In genomic region chr5:33969572-33970452, GRCh38 we compare ENCODE assay signal across 1 cellular context.
TF ChIP-seq lines count a peak whose summit lies in the region.

No MANE protein-coding gene starts in this region.

TF ChIP-seq in SK-N-SH treated with all-trans-retinoic acid at 6 μM for 48 hours, 23 proteins besides CTCF, POLR2A, EP300 and RAD21 (continued from another document):
- TF ChIP-seq, protein P1, sequence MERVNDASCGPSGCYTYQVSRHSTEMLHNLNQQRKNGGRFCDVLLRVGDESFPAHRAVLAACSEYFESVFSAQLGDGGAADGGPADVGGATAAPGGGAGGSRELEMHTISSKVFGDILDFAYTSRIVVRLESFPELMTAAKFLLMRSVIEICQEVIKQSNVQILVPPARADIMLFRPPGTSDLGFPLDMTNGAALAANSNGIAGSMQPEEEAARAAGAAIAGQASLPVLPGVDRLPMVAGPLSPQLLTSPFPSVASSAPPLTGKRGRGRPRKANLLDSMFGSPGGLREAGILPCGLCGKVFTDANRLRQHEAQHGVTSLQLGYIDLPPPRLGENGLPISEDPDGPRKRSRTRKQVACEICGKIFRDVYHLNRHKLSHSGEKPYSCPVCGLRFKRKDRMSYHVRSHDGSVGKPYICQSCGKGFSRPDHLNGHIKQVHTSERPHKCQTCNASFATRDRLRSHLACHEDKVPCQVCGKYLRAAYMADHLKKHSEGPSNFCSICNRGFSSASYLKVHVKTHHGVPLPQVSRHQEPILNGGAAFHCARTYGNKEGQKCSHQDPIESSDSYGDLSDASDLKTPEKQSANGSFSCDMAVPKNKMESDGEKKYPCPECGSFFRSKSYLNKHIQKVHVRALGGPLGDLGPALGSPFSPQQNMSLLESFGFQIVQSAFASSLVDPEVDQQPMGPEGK (CRISPR knock-in tag; IDR thresholded peaks at IDR 0.05; ENCODE audit: borderline replicate concordance) = no peak
- TF ChIP-seq ISL1 (CRISPR knock-in tag; IDR thresholded peaks at IDR 0.05) = no peak
